In the genomic region with DNA sequence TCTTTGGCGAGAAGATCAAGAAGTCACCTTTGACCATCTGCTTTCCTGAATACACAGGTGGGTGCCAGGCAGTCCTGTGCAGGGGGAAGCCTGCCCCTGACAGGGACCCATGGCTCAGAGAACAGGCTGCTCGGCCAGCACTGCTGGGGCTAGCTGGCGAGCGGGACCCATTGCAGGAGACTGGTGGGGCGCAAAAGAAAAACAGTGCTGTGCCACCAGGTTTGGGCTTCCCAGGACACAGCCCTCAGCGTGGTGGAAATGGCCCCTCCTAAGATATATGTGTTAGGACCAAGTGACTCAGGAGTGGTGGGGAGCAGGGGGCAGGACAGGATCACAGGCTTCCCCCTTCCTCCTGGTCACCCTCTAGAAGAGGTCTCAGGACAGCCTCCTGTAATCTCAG, we compare ENCODE assay signal across 18 cellular contexts.
A peak's percentile ranks its signal among the peaks of the same experiment; 100 is the strongest.
DNase-seq lines count a peak whose midpoint lies in the region; ATAC-seq and TF ChIP-seq lines count a peak whose summit lies in the region.
"Had no signal": no experiment of that assay in that cellular context is flagged by ENCODE, and none has a peak within 500 bp of the region (broad histone marks: within the 10 kb centered on the region; RNA-seq: fewer than 3 reads in every experiment).

No MANE protein-coding gene starts in this region.

- H3K27me3 Mint-ChIP-seq in T-helper 17 cell: no peaks in the 10 kb centered on the region
- H3K27me3 Mint-ChIP-seq: CD4-positive, CD25-positive, alpha-beta regulatory T cell had no signal

- no peak overlapping the region for H3K4me3 Mint-ChIP-seq in T-helper 17 cell
- H3K4me3 Mint-ChIP-seq: B cell had no signal

- H3K4me1 ChIP-seq in mucosa of descending colon (ENCODE audit: low read depth) (peaks cover 4% of the 10 kb centered on the region), upper lobe of right lung (peaks cover 7% of the 10 kb centered on the region)

- H3K9me3 ChIP-seq in T-helper 17 cell (ENCODE audit: control insufficient read depth, low read length, poor library complexity, severe bottlenecking): no peaks in the 10 kb centered on the region
- H3K9me3 ChIP-seq in mucosa of descending colon: no peaks in the 10 kb centered on the region
- H3K9me3 ChIP-seq in upper lobe of right lung: no peaks in the 10 kb centered on the region
- H3K9me3 ChIP-seq: Peyer's patch had no signal

- H3K36me3 ChIP-seq in mucosa of descending colon (ENCODE audit: low read depth) (no peaks in the 10 kb centered on the region), upper lobe of right lung (no peaks in the 10 kb centered on the region)
- H3K36me3 ChIP-seq: Peyer's patch had no signal

- ATAC-seq in Right ventricle myocardium inferior: no peak
- no peak for ATAC-seq in Right ventricle myocardium superior (ENCODE audit: poor library complexity)
- no peak for ATAC-seq in T-helper 17 cell
- no peak for ATAC-seq in mucosa of descending colon
- no peak for ATAC-seq in upper lobe of right lung

- H3K4me1 Mint-ChIP-seq in T-helper 17 cell: peaks cover 8% of the 10 kb centered on the region

- TF ChIP-seq CTCF in mucosa of descending colon (IDR thresholded peaks at IDR 0.05) (no peak), upper lobe of right lung (IDR thresholded peaks at IDR 0.05) (no peak)

- H3K27ac ChIP-seq in upper lobe of right lung: no peak overlapping the region
- H3K27ac ChIP-seq: Peyer's patch had no signal

- H3K27me3 ChIP-seq in upper lobe of right lung: no peaks in the 10 kb centered on the region
- H3K27me3 ChIP-seq: Peyer's patch had no signal

- peak; percentile 53 for DNase-seq in Right ventricle myocardium inferior (ENCODE audit: missing footprints)
- DNase-seq in Right ventricle myocardium superior: no peak
- DNase-seq in T-helper 17 cell: no peak
- DNase-seq in mucosa of descending colon: peak in 2 of 3 donors; percentile 6 to 21
- peak; percentile 42 for DNase-seq in upper lobe of right lung
- DNase-seq in retina: no peak
- DNase-seq in NCI-H2081 (lab: John Stamatoyannopoulos, UW): no peak
- DNase-seq: CD4-positive, CD25-positive, alpha-beta regulatory T cell; DMS79; Karpas-422; MV-4-11; NCI-H1105 treated with DMSO at 0.1 percent for 48 hours; NCI-H2029 treated with DMSO at 0.1 percent for 48 hours; NCI-H2171 treated with DMSO at 0.1 percent for 48 hours; NCI-H446; NCI-H526; Peyer's patch had no signal

- H3K27ac Mint-ChIP-seq in T-helper 17 cell: peak overlapping the region; percentile 16
- H3K27ac Mint-ChIP-seq: B cell; CD4-positive, CD25-positive, alpha-beta regulatory T cell had no signal

- intact Hi-C loops in Right ventricle myocardium inferior (cut with DNase I): no loop called here
- intact Hi-C loops in Right ventricle myocardium superior (cut with DNase I): no loop called here
- intact Hi-C loops in mucosa of descending colon (cut with DNase I, micrococcal nuclease): no loop called here
- intact Hi-C loops in upper lobe of right lung (cut with DNase I): no loop called here

- H3K4me3 ChIP-seq in mucosa of descending colon (no peak overlapping the region), upper lobe of right lung (no peak overlapping the region)
- H3K4me3 ChIP-seq: Peyer's patch had no signal

- peaks cover 2% of the 10 kb centered on the region for H3K36me3 Mint-ChIP-seq in T-helper 17 cell (ENCODE audit: low read depth)
- H3K36me3 Mint-ChIP-seq: CD4-positive, CD25-positive, alpha-beta regulatory T cell had no signal

Comparison
In these comparisons a context has a peak if more than half of its experiments do, and no peak if none do; other contexts are left out.
1. DNase-seq: peak in Right ventricle myocardium inferior (single experiment), mucosa of descending colon (2 of 3) and upper lobe of right lung (single experiment); none in Right ventricle myocardium superior (single experiment), T-helper 17 cell (0 of 3), retina (single experiment) and NCI-H2081 (0 of 2).